ENCODE assay signal across 8 cellular contexts in the genomic region with DNA sequence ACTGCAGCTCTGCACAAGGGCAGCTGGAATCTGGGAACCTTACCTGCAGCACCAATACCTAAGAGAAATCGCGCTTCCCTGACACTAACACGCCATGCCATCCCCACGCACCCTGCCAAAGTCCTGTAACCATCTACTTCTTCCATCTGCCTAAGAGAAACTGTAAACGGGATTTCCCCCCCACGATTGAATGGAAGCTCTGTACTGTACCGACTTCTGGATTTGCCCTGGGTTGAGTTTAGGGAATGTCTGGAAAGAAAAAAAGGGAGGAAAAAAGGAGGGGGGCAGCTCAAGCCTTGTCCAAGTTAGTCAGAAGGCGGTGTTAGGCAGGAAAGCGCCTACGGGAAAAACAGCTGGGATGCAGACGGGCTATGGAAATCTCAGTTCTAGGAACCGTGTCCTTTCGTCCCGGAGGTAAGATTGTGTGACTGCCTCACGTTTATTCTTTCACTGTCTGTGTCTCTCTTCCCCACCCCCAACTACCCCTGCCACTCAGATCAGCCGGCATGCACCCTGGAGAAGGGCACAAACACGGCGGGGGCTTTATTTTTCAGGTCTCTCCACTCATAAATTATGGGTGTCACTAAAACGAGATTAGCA.
DNase-seq lines count a peak whose midpoint lies in the region; ATAC-seq and TF ChIP-seq lines count a peak whose summit lies in the region.

No MANE protein-coding gene starts in this region.

- peak overlapping the region; percentile 41 to 64 (median 52) for H3K4me3 ChIP-seq in BLaER1 treated with 17β-estradiol and CSF1 and Interleukin-3, amounts not matched to agents 10 nM and 100 nM
- no peak overlapping the region for H3K4me3 ChIP-seq in KMS-11 (IDR thresholded peaks at IDR 0.05; ENCODE audit: insufficient read depth, low read depth, low read length)
- H3K4me3 ChIP-seq in dorsolateral prefrontal cortex = peak overlapping the region; percentile 19 to 71 (median 53)
- H3K4me3 ChIP-seq in mucosa of rectum (ENCODE audit: low read length in 2 of 2) = peak overlapping the region; percentile 67 to 68

- peaks cover 82 to 97% (median 87%) of the 10 kb centered on the region in 11 experiments for H3K27me3 ChIP-seq in BLaER1 treated with 17β-estradiol and CSF1 and Interleukin-3, amounts not matched to agents 10 nM and 100 nM
- H3K27me3 ChIP-seq in KMS-11 (ENCODE audit: insufficient read depth, low read depth) (no peaks in the 10 kb centered on the region; the same call in 1 of the 2 replicates), dorsolateral prefrontal cortex (peaks cover 0 to 100% (median 81%) of the 10 kb centered on the region in 45 donors), mucosa of rectum (ENCODE audit: control insufficient read depth in 2 of 2, insufficient read depth in 2 of 2, low read length in 2 of 2) (peaks cover 71 to 74% of the 10 kb centered on the region in 2 donors)

- peaks cover 0 to 16% (median 9%) of the 10 kb centered on the region in 11 experiments; a peak in 13 of 22 replicates for H3K9me3 ChIP-seq in BLaER1 treated with 17β-estradiol and CSF1 and Interleukin-3, amounts not matched to agents 10 nM and 100 nM (replicated peaks in 1 of 11)
- H3K9me3 ChIP-seq in mucosa of rectum (ENCODE audit: control insufficient read depth in 2 of 2, low read length in 2 of 2) = no peaks in the 10 kb centered on the region

- TF ChIP-seq CTCF in KMS-11 (conservative IDR thresholded peaks at IDR 0.05; ENCODE audit: low read depth, low read length) (no peak), dorsolateral prefrontal cortex (IDR thresholded peaks at IDR 0.05 in 54 of 56, conservative IDR thresholded peaks at IDR 0.05 in 2 of 56; ENCODE audit: low read depth in 1 of 56, partially characterized antibody in 56 of 56) (no peak)

- no peaks in the 10 kb centered on the region for H3K36me3 ChIP-seq in BLaER1 treated with 17β-estradiol and CSF1 and Interleukin-3, amounts not matched to agents 10 nM and 100 nM
- no peaks in the 10 kb centered on the region for H3K36me3 ChIP-seq in KMS-11 (ENCODE audit: insufficient read depth)
- no peaks in the 10 kb centered on the region for H3K36me3 ChIP-seq in mucosa of rectum (ENCODE audit: control insufficient read depth in 2 of 2, insufficient read depth in 2 of 2, low read length in 2 of 2)

- ATAC-seq in GM21786 (IDR thresholded peaks at IDR 0.05; ENCODE audit: unreplicated experiment) = no peak
- no peak for ATAC-seq in GM19395 (IDR thresholded peaks at IDR 0.05; ENCODE audit: unreplicated experiment)

- no peaks in the 10 kb centered on the region for H3K79me2 ChIP-seq in KMS-11 (ENCODE audit: insufficient read depth, low read depth)

- peaks cover 6 to 13% (median 11%) of the 10 kb centered on the region in 10 experiments; a peak in 16 of 20 replicates for H3K4me1 ChIP-seq in BLaER1 treated with 17β-estradiol and CSF1 and Interleukin-3, amounts not matched to agents 10 nM and 100 nM
- H3K4me1 ChIP-seq in KMS-11 (ENCODE audit: low read depth, poor library complexity, severe bottlenecking) = no peaks in the 10 kb centered on the region
- H3K4me1 ChIP-seq in mucosa of rectum (ENCODE audit: control insufficient read depth in 2 of 2, insufficient read depth in 2 of 2, low read length in 2 of 2) = peaks cover 5 to 11% of the 10 kb centered on the region in 2 donors

- H2AFZ ChIP-seq in KMS-11 (ENCODE audit: low read depth) = peak overlapping the region; percentile 92

- H3K4me2 ChIP-seq in BLaER1 treated with 17β-estradiol and CSF1 and Interleukin-3, amounts not matched to agents 10 nM and 100 nM = peak overlapping the region; percentile 76 to 93 (median 89)
- peak overlapping the region; percentile 62 for H3K4me2 ChIP-seq in KMS-11

- intact Hi-C loops in dorsolateral prefrontal cortex (cut with DNase I) = loop anchor here (2.0 to 5.0 kb wide), 5 partner anchors 421 to 1286 kb away; no protein-coding TSS in a partner anchor

- DNase-seq in dorsolateral prefrontal cortex (no peak), CD1c-positive myeloid dendritic cell (ENCODE audit: extremely low spot score) (no peak), occipital lobe (lab: John Stamatoyannopoulos, UW) (no peak)

- H3K27ac ChIP-seq in BLaER1 treated with 17β-estradiol and CSF1 and Interleukin-3, amounts not matched to agents 10 nM and 100 nM = no peak overlapping the region
- H3K27ac ChIP-seq in KMS-11 (no peak overlapping the region), dorsolateral prefrontal cortex (peak overlapping the region in 22 of 59 donors; percentile 20 to 77 (median 50)), mucosa of rectum (ENCODE audit: low read depth in 2 of 2, low read length in 2 of 2) (peak overlapping the region; percentile 6 to 41)

- H4K20me1 ChIP-seq in BLaER1 treated with 17β-estradiol and CSF1 and Interleukin-3, amounts not matched to agents 10 nM and 100 nM = peaks cover 0 to 51% (median 34%) of the 10 kb centered on the region in 11 experiments; a peak in 16 of 22 replicates
- no peaks in the 10 kb centered on the region for H4K20me1 ChIP-seq in KMS-11 (ENCODE audit: insufficient read depth)

- H3K9ac ChIP-seq in BLaER1 treated with 17β-estradiol and CSF1 and Interleukin-3, amounts not matched to agents 10 nM and 100 nM = 0 out of 22 replicates have a peak overlapping the region, but pooled peaks of 2 of the 11 experiments have one; percentile 3 to 6
- H3K9ac ChIP-seq in KMS-11 (no peak overlapping the region), mucosa of rectum (ENCODE audit: low read depth in 1 of 2, low read length in 2 of 2) (no peak overlapping the region)

Comparison
In these comparisons a context has a peak if more than half of its experiments do, and no peak if none do; other contexts are left out.
1. H3K27ac ChIP-seq: peak in mucosa of rectum (2 of 2); none in BLaER1 treated with 17β-estradiol and CSF1 and Interleukin-3, amounts not matched to agents 10 nM and 100 nM (0 of 11) and KMS-11 (single experiment).